1 cellular context compared by ENCODE assay signal in the genomic region with DNA sequence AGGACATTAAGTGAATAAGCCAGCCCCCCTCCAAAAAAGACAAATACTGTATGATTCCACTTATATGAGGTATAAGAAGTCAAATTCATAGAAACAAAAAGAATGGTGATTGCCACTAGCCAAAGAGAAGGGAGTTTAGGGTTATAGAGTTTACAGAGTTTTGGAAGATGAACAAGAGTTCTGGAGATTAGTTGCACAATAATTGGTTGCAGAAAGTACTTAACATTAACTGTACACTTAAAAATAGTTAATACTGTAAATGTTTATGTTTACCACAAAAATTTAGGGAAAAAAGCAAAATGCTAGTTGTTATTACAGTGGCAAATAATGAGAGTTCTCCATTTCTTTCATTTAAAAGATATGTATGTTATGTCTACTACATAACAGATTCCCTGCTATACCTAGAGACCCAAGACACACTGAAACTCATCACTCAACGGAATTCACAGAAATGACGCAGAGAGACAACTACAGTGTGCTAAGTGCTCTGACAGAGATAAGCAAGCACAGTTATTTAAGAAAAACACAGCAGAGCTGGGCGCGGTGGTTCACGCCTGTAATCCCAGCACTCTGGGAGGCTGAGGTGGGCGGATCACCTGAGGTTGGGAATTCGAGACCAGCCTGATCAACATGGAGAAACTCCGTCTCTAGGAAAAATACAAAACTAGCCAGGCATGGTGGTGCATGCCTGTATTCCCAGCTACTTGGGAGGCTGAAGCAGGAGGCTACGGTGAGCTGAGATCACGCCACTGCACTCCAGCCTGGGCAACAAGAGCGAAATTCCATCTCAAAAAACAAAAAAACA.
TF ChIP-seq lines count a peak whose summit lies in the region.

No MANE protein-coding gene starts in this region.

TF ChIP-seq in IMR-90, 13 proteins besides CTCF, POLR2A, EP300 and RAD21 (continued from another document):
- peak; percentile 66 for TF ChIP-seq CEBPB (IDR thresholded peaks at IDR 0.05; ENCODE audit: low read depth, low read length)
